Comparison of ENCODE assay signal across 19 cellular contexts in the genomic region with DNA sequence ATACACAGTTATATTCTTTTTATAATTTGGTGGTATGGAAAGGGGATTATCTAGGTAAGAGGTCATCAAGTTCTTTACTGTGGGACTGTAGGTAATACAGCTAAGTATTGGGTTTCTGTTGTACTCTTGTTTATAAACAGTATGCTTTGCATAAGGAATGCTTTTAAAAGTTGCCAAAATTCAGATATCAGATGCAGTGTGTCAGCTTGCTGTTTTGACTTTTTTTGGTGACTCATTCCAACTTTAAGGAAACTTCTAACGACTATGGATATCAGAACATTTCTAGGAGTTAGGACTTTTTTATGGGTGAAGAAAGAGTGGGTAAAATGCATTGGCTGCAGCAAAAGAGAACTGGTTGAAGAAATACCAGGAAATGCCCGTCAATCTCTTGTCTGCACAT. TPM values are rescaled to one million over a fixed set of nuclear protein-coding genes. Genes with fewer than 3 reads are reported as not detected.
"Had no signal": no experiment of that assay in that cellular context is flagged by ENCODE, and none has a peak within 500 bp of the region (broad histone marks: within the 10 kb centered on the region; RNA-seq: fewer than 3 reads in every experiment).

No MANE protein-coding gene starts in this region.

- H3K36me3 ChIP-seq: brain microvascular endothelial cell, neural progenitor cell, ovary, right lobe of liver, transverse colon, vagina had no signal

- H3K4me2 ChIP-seq: hepatocyte, neural progenitor cell had no signal

- H3K27me3 ChIP-seq: brain microvascular endothelial cell, hepatocyte, neural progenitor cell, ovary, right lobe of liver, transverse colon, vagina had no signal

- H3K27ac ChIP-seq: brain microvascular endothelial cell, hepatocyte, neural progenitor cell, ovary, right lobe of liver, transverse colon, vagina had no signal

- H2AFZ ChIP-seq: hepatocyte, neural progenitor cell had no signal

- H3K9me3 Mint-ChIP-seq: activated CD4-positive, alpha-beta T cell treated with anti-CD3 and anti-CD28 coated beads, Interleukin-2, amount 10 ng/mL, durations not matched to agents 24 days and 14 days; activated naive CD8-positive, alpha-beta T cell treated with anti-CD3 and anti-CD28 coated beads, Interleukin-2, amount 10 ng/mL, durations not matched to agents 7 days and 5 days; activated T-cell treated with anti-CD3 and anti-CD28 coated beads, Interleukin-2, amount 50 U/mL, for 72 hours; neural progenitor cell had no signal

- H3K9me3 ChIP-seq: ovary, right lobe of liver, transverse colon, vagina had no signal

- ATAC-seq: activated CD8-positive, alpha-beta T cell treated with anti-CD3 and anti-CD28 coated beads, Interleukin-2, amount 10 ng/mL, durations not matched to agents 7 days and 5 days; activated T-cell treated with anti-CD3 and anti-CD28 coated beads, Interleukin-2, amount 50 U/mL, for 72 hours; right lobe of liver; stimulated activated naive CD8-positive, alpha-beta T cell treated with anti-CD3 and anti-CD28 coated beads, Interleukin-15, Interleukin-2, amounts not matched to agents 100 U/mL and 50 U/mL, for 24 hours had no signal

- H3K27me3 Mint-ChIP-seq: activated CD4-positive, alpha-beta T cell treated with anti-CD3 and anti-CD28 coated beads, Interleukin-2, amount 10 ng/mL, durations not matched to agents 24 days and 14 days; activated naive CD8-positive, alpha-beta T cell treated with anti-CD3 and anti-CD28 coated beads, Interleukin-2, amount 10 ng/mL, durations not matched to agents 7 days and 5 days had no signal

- DNase-seq: activated CD4-positive, alpha-beta T cell treated with anti-CD3 and anti-CD28 coated beads, Interleukin-2, amount 10 ng/mL, durations not matched to agents 24 days and 14 days; activated CD8-positive, alpha-beta memory T cell treated with anti-CD3 and anti-CD28 coated beads, Interleukin-2, amount 50 U/mL, for 48 hours; activated CD8-positive, alpha-beta T cell treated with anti-CD3 and anti-CD28 coated beads, Interleukin-2, amount 10 ng/mL, durations not matched to agents 7 days and 5 days; activated gamma-delta T cell; activated naive CD8-positive, alpha-beta T cell treated with anti-CD3 and anti-CD28 coated beads, Interleukin-2, amount 10 ng/mL, durations not matched to agents 7 days and 5 days; activated T-cell treated with anti-CD3 and anti-CD28 coated beads, Interleukin-2, amount 50 U/mL, for 72 hours; brain microvascular endothelial cell; effector memory CD4-positive, alpha-beta T cell; islet precursor cell; midbrain; ovary; right lobe of liver; stimulated activated naive CD8-positive, alpha-beta T cell treated with anti-CD3 and anti-CD28 coated beads, Interleukin-15, Interleukin-2, amounts not matched to agents 100 U/mL and 50 U/mL, for 24 hours; transverse colon had no signal

- H3K4me3 Mint-ChIP-seq: activated CD4-positive, alpha-beta T cell treated with anti-CD3 and anti-CD28 coated beads, Interleukin-2, amount 10 ng/mL, durations not matched to agents 24 days and 14 days; activated CD8-positive, alpha-beta T cell treated with anti-CD3 and anti-CD28 coated beads, Interleukin-2, amount 10 ng/mL, durations not matched to agents 7 days and 5 days; activated naive CD8-positive, alpha-beta T cell treated with anti-CD3 and anti-CD28 coated beads, Interleukin-2, amount 10 ng/mL, durations not matched to agents 7 days and 5 days; neural progenitor cell had no signal

- H3K9ac ChIP-seq: neural progenitor cell had no signal

- H3K4me3 ChIP-seq: hepatocyte, lung, neural progenitor cell, ovary, right lobe of liver, transverse colon, vagina had no signal

- H3K27ac Mint-ChIP-seq: activated CD4-positive, alpha-beta T cell treated with anti-CD3 and anti-CD28 coated beads, Interleukin-2, amount 10 ng/mL, durations not matched to agents 24 days and 14 days; activated CD8-positive, alpha-beta T cell treated with anti-CD3 and anti-CD28 coated beads, Interleukin-2, amount 10 ng/mL, durations not matched to agents 7 days and 5 days; activated naive CD8-positive, alpha-beta T cell treated with anti-CD3 and anti-CD28 coated beads, Interleukin-2, amount 10 ng/mL, durations not matched to agents 7 days and 5 days; activated T-cell treated with anti-CD3 and anti-CD28 coated beads, Interleukin-2, amount 50 U/mL, for 72 hours; neural progenitor cell had no signal

RNA-seq across cellular contexts. Expression of a gene that starts 2.8 kb away (rescaled TPM):
- total RNA-seq: activated CD4-positive, alpha-beta T cell treated with anti-CD3 and anti-CD28 coated beads, Interleukin-2, amount 10 ng/mL, durations not matched to agents 24 days and 14 days; activated CD8-positive, alpha-beta T cell treated with anti-CD3 and anti-CD28 coated beads, Interleukin-2, amount 10 ng/mL, durations not matched to agents 7 days and 5 days; activated T-cell treated with anti-CD3 and anti-CD28 coated beads, Interleukin-2, amount 50 U/mL, for 72 hours; hepatocyte; lung; ovary; pulmonary artery endothelial cell; right lobe of liver; transverse colon; vagina had no signal
- polyA plus RNA-seq: lung, ovary had no signal
